ENCODE assay signal across 13 cellular contexts in genomic region chr14:68896132-68896531, GRCh38.
A peak's percentile ranks its signal among the peaks of the same experiment; 100 is the strongest.
DNase-seq lines count a peak whose midpoint lies in the region; ATAC-seq, FAIRE-seq and TF ChIP-seq lines count a peak whose summit lies in the region.
"Had no signal": no experiment of that assay in that cellular context is flagged by ENCODE, and none has a peak within 500 bp of the region (broad histone marks: within the 10 kb centered on the region; RNA-seq: fewer than 3 reads in every experiment).

No MANE protein-coding gene starts in this region.

- FAIRE-seq in GM18507 (lab: Jason Lieb, UNC) = peak; percentile 36

- no peak overlapping the region for H3K4me3 Mint-ChIP-seq in activated T-helper 17 cell treated with anti-CD3 and anti-CD28 coated beads, Interleukin-2, amount 50 U/mL, for 72 hours
- H3K4me3 Mint-ChIP-seq: activated naive CD8-positive, alpha-beta T cell had no signal

- ATAC-seq in activated T-helper 17 cell treated with anti-CD3 and anti-CD28 coated beads, Interleukin-2, amount 50 U/mL, for 72 hours (replicated peaks) = no peak
- ATAC-seq in GM19452 (IDR thresholded peaks at IDR 0.05; ENCODE audit: unreplicated experiment) = no peak
- no peak for ATAC-seq in GM21381 (IDR thresholded peaks at IDR 0.05; ENCODE audit: unreplicated experiment)
- no peak for ATAC-seq in GM21390 (IDR thresholded peaks at IDR 0.05; ENCODE audit: unreplicated experiment)

- H3K36me3 Mint-ChIP-seq in activated T-helper 17 cell treated with anti-CD3 and anti-CD28 coated beads, Interleukin-2, amount 50 U/mL, for 72 hours (ENCODE audit: low read depth) = peaks cover 23% of the 10 kb centered on the region

- DNase-seq in GM18507 (ENCODE audit: extremely low spot score, insufficient read length, low read depth) (no peak), iPS-NIHi11 (ENCODE audit: low spot score) (peak; percentile 59), NOMO-1 treated with DMSO at 0.1 percent for 48 hours (lab: John Stamatoyannopoulos, UW; ENCODE audit: unreplicated experiment) (no peak)
- DNase-seq: NCI-H2081 treated with DMSO at 0.1 percent for 48 hours; occipital lobe; SHP77; stimulated activated CD4-positive, alpha-beta T cell treated with anti-CD3 and anti-CD28 coated beads, Interleukin-2, amount 100 ng/mL, for 48 hours had no signal

- H3K27me3 Mint-ChIP-seq in activated T-helper 17 cell treated with anti-CD3 and anti-CD28 coated beads, Interleukin-2, amount 50 U/mL, for 72 hours = no peaks in the 10 kb centered on the region
- H3K27me3 Mint-ChIP-seq: activated naive CD8-positive, alpha-beta T cell had no signal

- no peaks in the 10 kb centered on the region for H3K9me3 Mint-ChIP-seq in activated T-helper 17 cell treated with anti-CD3 and anti-CD28 coated beads, Interleukin-2, amount 50 U/mL, for 72 hours

- H3K27ac ChIP-seq in 22Rv1 = no peak overlapping the region

- peak overlapping the region; percentile 59 for H3K27ac Mint-ChIP-seq in activated T-helper 17 cell treated with anti-CD3 and anti-CD28 coated beads, Interleukin-2, amount 50 U/mL, for 72 hours
- H3K27ac Mint-ChIP-seq: activated naive CD8-positive, alpha-beta T cell had no signal

- H3K4me1 Mint-ChIP-seq in activated T-helper 17 cell treated with anti-CD3 and anti-CD28 coated beads, Interleukin-2, amount 50 U/mL, for 72 hours = peaks cover 24% of the 10 kb centered on the region

- TF ChIP-seq CTCF in 22Rv1 (IDR thresholded peaks at IDR 0.05) = peak; percentile 26; the same call in 1 of the 2 replicates
